13 cellular contexts compared by ENCODE assay signal in genomic region chr10:67803588-67804394, GRCh38. TPM values are rescaled to one million over a fixed set of nuclear protein-coding genes. Genes with fewer than 3 reads are reported as not detected.
DNase-seq lines count a peak whose midpoint lies in the region; ATAC-seq lines count a peak whose summit lies in the region.
"Had no signal": no experiment of that assay in that cellular context is flagged by ENCODE, and none has a peak within 500 bp of the region (broad histone marks: within the 10 kb centered on the region; RNA-seq: fewer than 3 reads in every experiment).

No MANE protein-coding gene starts in this region.

- H3K27ac ChIP-seq in Karpas-422 (ENCODE audit: low read length) = no peak overlapping the region

- H3K4me3 Mint-ChIP-seq in activated naive CD8-positive, alpha-beta T cell treated with anti-CD3 and anti-CD28 coated beads, Interleukin-2, amount 50 U/mL, for 24 hours = no peak overlapping the region
- H3K4me3 Mint-ChIP-seq: CD14-positive monocyte; dendritic cell treated with granulocyte-macrophage colony-stimulating factor and Interleukin-4, amounts not matched to agents 40 ng/mL and 50 ng/mL, for 4 days; naive thymus-derived CD4-positive, alpha-beta T cell had no signal

- no peaks in the 10 kb centered on the region for H3K36me3 ChIP-seq in Karpas-422 (ENCODE audit: insufficient read depth, low read length)

- no peaks in the 10 kb centered on the region for H3K9me3 ChIP-seq in Karpas-422 (ENCODE audit: low read length)

- H3K27me3 ChIP-seq in Karpas-422 (ENCODE audit: low read length) = no peaks in the 10 kb centered on the region

- no peak overlapping the region for H3K4me3 ChIP-seq in Karpas-422 (ENCODE audit: low read length)

- H3K9ac ChIP-seq in Karpas-422 (ENCODE audit: low read length) = no peak overlapping the region

- no peaks in the 10 kb centered on the region for H3K36me3 Mint-ChIP-seq in activated naive CD8-positive, alpha-beta T cell treated with anti-CD3 and anti-CD28 coated beads, Interleukin-2, amount 50 U/mL, for 24 hours (ENCODE audit: low read depth)
- H3K36me3 Mint-ChIP-seq: CD14-positive monocyte had no signal

- H3K4me2 ChIP-seq in Karpas-422 (ENCODE audit: low read depth, low read length, poor library complexity, severe bottlenecking) = no peak overlapping the region

- H3K9me2 ChIP-seq in Karpas-422 (replicated peaks; ENCODE audit: insufficient read depth, low read length) = no peaks in the 10 kb centered on the region

- H3K79me2 ChIP-seq in Karpas-422 (ENCODE audit: low read length) = no peaks in the 10 kb centered on the region; the same call in 1 of the 2 replicates

- no peaks in the 10 kb centered on the region for H4K20me1 ChIP-seq in Karpas-422 (ENCODE audit: insufficient read depth, low read depth, low read length)

- DNase-seq in DMS53 treated with DMSO at 0.1 percent for 48 hours (lab: John Stamatoyannopoulos, UW; ENCODE audit: unreplicated experiment) (peak; percentile 70), C1 segment of cervical spinal cord (lab: John Stamatoyannopoulos, UW) (no peak), Karpas-422 (no peak), NOMO-1 (lab: John Stamatoyannopoulos, UW; ENCODE audit: unreplicated experiment in 2 of 2) (no peak), COR-L47 (lab: John Stamatoyannopoulos, UW) (no peak)
- no peak for DNase-seq in activated naive CD8-positive, alpha-beta T cell treated with anti-CD3 and anti-CD28 coated beads, Interleukin-2, amount 50 U/mL, for 24 hours
- DNase-seq: naive thymus-derived CD4-positive, alpha-beta T cell; NCI-H2081 treated with DMSO at 0.1 percent for 48 hours; Right ventricle myocardium superior had no signal

- peaks cover 10% of the 10 kb centered on the region for H3K4me1 Mint-ChIP-seq in activated naive CD8-positive, alpha-beta T cell treated with anti-CD3 and anti-CD28 coated beads, Interleukin-2, amount 50 U/mL, for 24 hours
- H3K4me1 Mint-ChIP-seq: CD14-positive monocyte had no signal

- no peak overlapping the region for H2AFZ ChIP-seq in Karpas-422 (ENCODE audit: low read length)

- H3K4me1 ChIP-seq in Karpas-422 (ENCODE audit: low read length) = peaks cover 11% of the 10 kb centered on the region

- H3K27ac Mint-ChIP-seq in activated naive CD8-positive, alpha-beta T cell treated with anti-CD3 and anti-CD28 coated beads, Interleukin-2, amount 50 U/mL, for 24 hours = peak overlapping the region; percentile 33
- H3K27ac Mint-ChIP-seq: CD14-positive monocyte; dendritic cell treated with granulocyte-macrophage colony-stimulating factor and Interleukin-4, amounts not matched to agents 40 ng/mL and 50 ng/mL, for 4 days had no signal

- no peaks in the 10 kb centered on the region for H3K27me3 Mint-ChIP-seq in activated naive CD8-positive, alpha-beta T cell treated with anti-CD3 and anti-CD28 coated beads, Interleukin-2, amount 50 U/mL, for 24 hours
- H3K27me3 Mint-ChIP-seq: dendritic cell treated with granulocyte-macrophage colony-stimulating factor and Interleukin-4, amounts not matched to agents 40 ng/mL and 50 ng/mL, for 4 days had no signal

- ATAC-seq in GM19035 (IDR thresholded peaks at IDR 0.05; ENCODE audit: unreplicated experiment) (peak; percentile 78), HG02884 (IDR thresholded peaks at IDR 0.05; ENCODE audit: unreplicated experiment) (peak; percentile 85)
- peak; percentile 92 for ATAC-seq in activated naive CD8-positive, alpha-beta T cell treated with anti-CD3 and anti-CD28 coated beads, Interleukin-2, amount 50 U/mL, for 24 hours
- ATAC-seq: naive thymus-derived CD4-positive, alpha-beta T cell had no signal

- no peaks in the 10 kb centered on the region for H3K9me3 Mint-ChIP-seq in activated naive CD8-positive, alpha-beta T cell treated with anti-CD3 and anti-CD28 coated beads, Interleukin-2, amount 50 U/mL, for 24 hours
- H3K9me3 Mint-ChIP-seq: CD14-positive monocyte; dendritic cell treated with granulocyte-macrophage colony-stimulating factor and Interleukin-4, amounts not matched to agents 40 ng/mL and 50 ng/mL, for 4 days; naive thymus-derived CD4-positive, alpha-beta T cell had no signal

RNA-seq across cellular contexts. Expression of gene DNAJC12, which starts 34.2 kb away (rescaled TPM):
- total RNA-seq in Karpas-422 (2014; rRNA removed; shearing (Covaris generic); ENCODE audit: low replicate concordance) = 52.2 and 72.8 TPM in 2 replicates
